ENCODE assay signal across 8 cellular contexts in the genomic region with DNA sequence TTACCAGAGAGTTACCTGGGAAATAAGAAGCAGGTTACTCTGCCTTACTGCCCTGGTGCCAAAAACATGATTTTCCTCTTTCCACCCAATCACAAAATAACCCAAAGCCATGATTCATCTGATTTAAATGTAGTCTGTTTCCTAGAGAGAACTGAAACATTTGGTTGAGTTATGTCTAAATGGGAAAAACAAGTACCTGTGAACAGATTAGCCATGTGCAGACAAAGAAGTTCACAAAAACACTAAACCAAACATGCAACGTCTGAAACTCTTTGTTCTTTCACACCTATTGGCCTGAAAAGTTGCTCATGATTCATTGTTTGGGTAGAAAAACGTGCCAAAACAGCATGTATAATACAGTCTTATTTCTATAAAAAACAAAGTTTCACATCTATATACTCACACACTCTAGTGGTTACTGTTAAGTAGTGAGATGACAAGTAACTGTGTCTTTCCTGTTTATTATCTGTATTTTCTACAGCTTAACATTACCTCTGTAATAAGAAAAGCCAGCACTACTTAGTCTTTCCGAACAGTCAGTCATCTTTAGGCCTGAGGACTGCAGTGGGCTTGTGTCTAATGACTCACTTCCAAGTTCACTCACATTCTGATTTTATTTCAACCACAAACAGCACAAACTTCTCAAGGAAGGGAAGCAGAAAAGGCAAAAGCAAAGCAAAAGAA. TPM values are rescaled to one million over a fixed set of nuclear protein-coding genes. Genes with fewer than 3 reads are reported as not detected.
DNase-seq lines count a peak whose midpoint lies in the region; ATAC-seq and TF ChIP-seq lines count a peak whose summit lies in the region.

No MANE protein-coding gene starts in this region.

- peak overlapping the region; percentile 62 for H3K27ac Mint-ChIP-seq in type B pancreatic cell

- no peaks in the 10 kb centered on the region for H4K20me1 ChIP-seq in fibroblast of lung (ENCODE audit: control insufficient read depth, extremely low read depth, insufficient read depth, low read length)

- CTCF ChIA-PET in GM10248 (lab: Yijun Ruan, JAX): interaction anchor here (1.0 to 1.1 kb wide), 2 partner anchors 10 to 31 kb away, joined by 3 read pairs; no protein-coding TSS in a partner anchor

- DNase-seq in GM10248 (ENCODE audit: extremely low spot score) (peak; percentile 56), HT1080 (ENCODE audit: low read depth) (peak; percentile 80), fibroblast of lung (ENCODE audit: low read depth in 2 of 2) (peak; percentile 76 to 90), type B pancreatic cell (ENCODE audit: extremely low spot score, unreplicated experiment) (no peak), RKO (ENCODE audit: low spot score) (no peak), amniotic stem cell (lab: John Stamatoyannopoulos, UW) (no peak), right cardiac atrium (no peak)

- POLR2A ChIA-PET in GM10248 (lab: Yijun Ruan, JAX): no interaction called here

- no peak overlapping the region for H3K4me2 ChIP-seq in fibroblast of lung (ENCODE audit: extremely low read depth, insufficient read depth, low read length)

- peaks cover 19% of the 10 kb centered on the region for H3K36me3 Mint-ChIP-seq in type B pancreatic cell

- H3K4me3 ChIP-seq in fibroblast of lung (replicated peaks in 1 of 4; ENCODE audit: control extremely low read depth in 1 of 4, insufficient read depth in 1 of 4, low read depth in 3 of 4, low read length in 4 of 4): no peak overlapping the region
- no peak overlapping the region for H3K4me3 ChIP-seq in right cardiac atrium (ENCODE audit: low read length)

- H3K4me3 Mint-ChIP-seq in type B pancreatic cell: peak overlapping the region; percentile 47

- no peaks in the 10 kb centered on the region for H3K27me3 Mint-ChIP-seq in type B pancreatic cell

- H3K4me1 ChIP-seq in fibroblast of lung (ENCODE audit: control insufficient read depth, extremely low read depth, insufficient read depth, low read length) (no peaks in the 10 kb centered on the region), right cardiac atrium (ENCODE audit: control insufficient read depth, insufficient read depth, low read length) (peaks cover 5% of the 10 kb centered on the region)

- 68% methylated on average over 3 of the region's 3 CpGs for WGBS in right cardiac atrium

- TF ChIP-seq CTCF in GM10248 (IDR thresholded peaks at IDR 0.05; ENCODE audit: control extremely low read depth, extremely low read depth, low read depth, missing control alignments): peak; percentile 17
- no peak for TF ChIP-seq CTCF in fibroblast of lung (conservative IDR thresholded peaks at IDR 0.05 in 1 of 2, IDR thresholded peaks at IDR 0.05 in 1 of 2; ENCODE audit: low read depth in 1 of 2, low read length in 2 of 2)
- TF ChIP-seq CTCF in type B pancreatic cell (conservative IDR thresholded peaks at IDR 0.05): no peak

- H3K9ac ChIP-seq in fibroblast of lung (ENCODE audit: insufficient read depth, low read length): no peak overlapping the region

- peaks cover 27% of the 10 kb centered on the region for H3K4me1 Mint-ChIP-seq in type B pancreatic cell (ENCODE audit: unreplicated experiment)

- H3K79me2 ChIP-seq in fibroblast of lung (ENCODE audit: control insufficient read depth, insufficient read depth, low read length): no peaks in the 10 kb centered on the region

- H3K9me3 ChIP-seq in fibroblast of lung (ENCODE audit: control insufficient read depth, insufficient read depth, low read depth, low read length) (no peaks in the 10 kb centered on the region), right cardiac atrium (ENCODE audit: control insufficient read depth, low read length) (no peaks in the 10 kb centered on the region)

- intact Hi-C loops in right cardiac atrium (cut with DNase I): no loop called here

- H3K9me3 Mint-ChIP-seq in type B pancreatic cell: no peaks in the 10 kb centered on the region

- no peak overlapping the region for H2AFZ ChIP-seq in fibroblast of lung (ENCODE audit: low read length)

- ATAC-seq in GM21381 (IDR thresholded peaks at IDR 0.05; ENCODE audit: unreplicated experiment): peak; percentile 71
- ATAC-seq in right cardiac atrium: no peak

- H3K36me3 ChIP-seq in fibroblast of lung (ENCODE audit: control insufficient read depth, insufficient read depth, low read length): no peaks in the 10 kb centered on the region

- H3K27me3 ChIP-seq in fibroblast of lung (ENCODE audit: control insufficient read depth, insufficient read depth, low read length) (no peaks in the 10 kb centered on the region), right cardiac atrium (ENCODE audit: control insufficient read depth, insufficient read depth) (no peaks in the 10 kb centered on the region)

- no peak overlapping the region for H3K27ac ChIP-seq in fibroblast of lung (ENCODE audit: insufficient read depth, low read length)
- H3K27ac ChIP-seq in right cardiac atrium (ENCODE audit: low read length): no peak overlapping the region

RNA-seq across cellular contexts. Expression of gene FAM174B, which starts 30.1 kb away (rescaled TPM):
- 0.37 and 0.63 TPM in 2 replicates for total RNA-seq in HT1080 (2014; rRNA removed; shearing (Covaris generic))
- polyA plus RNA-seq in HT1080 (2015; cell fraction: cytosol; rRNA removed): 0.55 and 0.94 TPM in 2 replicates
- polyA plus RNA-seq in HT1080 (2015; cell fraction: nucleus; rRNA removed): 0.38 and 2.0 TPM in 2 replicates
- total RNA-seq in fibroblast of lung: 1.0 and 2.8 TPM in 2 replicates
- 0.87 and 1.4 TPM in 2 replicates for polyA plus RNA-seq in fibroblast of lung
- polyA plus RNA-seq in fibroblast of lung (2012): 0.95 and 1.5 TPM in 2 replicates
- polyA minus RNA-seq in fibroblast of lung (ENCODE audit: low replicate concordance): 12.0 and 13.0 TPM in 2 replicates
- 33.2 and 41.4 TPM in 2 replicates for total RNA-seq in type B pancreatic cell (ENCODE audit: low replicate concordance)
- 10 to 100 TPM in 2 of 4 donors, 1 to 10 TPM in 2; 6.7 to 13.2 (median 10.3) TPM for total RNA-seq in right cardiac atrium
- polyA plus RNA-seq in right cardiac atrium: 7.3 TPM

Comparison
In these comparisons a context has a peak if more than half of its experiments do, and no peak if none do; other contexts are left out.
1. DNase-seq: peak in GM10248 (single experiment), HT1080 (single experiment) and fibroblast of lung (2 of 2); none in type B pancreatic cell (single experiment), RKO (single experiment), amniotic stem cell (single experiment) and right cardiac atrium (0 of 3).